In genomic region chr4:77146426-77147399, GRCh38 we compare ENCODE assay signal across 11 cellular contexts. TPM values are rescaled to one million over a fixed set of nuclear protein-coding genes. Genes with fewer than 3 reads are reported as not detected.
DNase-seq lines count a peak whose midpoint lies in the region; ATAC-seq and TF ChIP-seq lines count a peak whose summit lies in the region.
"Had no signal": no experiment of that assay in that cellular context is flagged by ENCODE, and none has a peak within 500 bp of the region (broad histone marks: within the 10 kb centered on the region; RNA-seq: fewer than 3 reads in every experiment).

No MANE protein-coding gene starts in this region.

- TF ChIP-seq POLR2A in body of pancreas (IDR thresholded peaks at IDR 0.05), result no peak

- H3K27ac Mint-ChIP-seq in Calu3 (ENCODE audit: unreplicated experiment), result no peak overlapping the region

- H3K4me1 ChIP-seq in DOHH2 (ENCODE audit: control insufficient read depth, low read length) (peaks cover 57% of the 10 kb centered on the region), Loucy (ENCODE audit: insufficient read depth, low read length, poor library complexity, severe bottlenecking) (peaks cover 28% of the 10 kb centered on the region), body of pancreas (peaks cover 34% of the 10 kb centered on the region), parathyroid adenoma (peaks cover 15% of the 10 kb centered on the region)
- H3K4me1 ChIP-seq: upper lobe of left lung had no signal

- TF ChIP-seq CTCF in DOHH2 (IDR thresholded peaks at IDR 0.05; ENCODE audit: low read depth, low read length, poor library complexity, severe bottlenecking) (no peak), Loucy (conservative IDR thresholded peaks at IDR 0.05; ENCODE audit: low read length) (no peak), body of pancreas (IDR thresholded peaks at IDR 0.05) (no peak), parathyroid adenoma (IDR thresholded peaks at IDR 0.05) (no peak), Calu3 (IDR thresholded peaks at IDR 0.05; ENCODE audit: unreplicated experiment) (no peak)

- no peak overlapping the region for H3K4me3 Mint-ChIP-seq in Calu3 (ENCODE audit: low read depth, unreplicated experiment)

- CTCF ChIA-PET in Calu3 (lab: Charles Lee), result no interaction called here

- H3K4me3 ChIP-seq in DOHH2 (ENCODE audit: low read length), result peak overlapping the region; percentile 36
- H3K4me3 ChIP-seq in Loucy (ENCODE audit: low read length, poor library complexity, severe bottlenecking), result peak overlapping the region; percentile 39
- H3K4me3 ChIP-seq in body of pancreas, result no peak overlapping the region
- H3K4me3 ChIP-seq in parathyroid adenoma (ENCODE audit: low read depth, low read length), result no peak overlapping the region
- H3K4me3 ChIP-seq: GM12878, upper lobe of left lung had no signal

- no peaks in the 10 kb centered on the region for H3K79me2 ChIP-seq in DOHH2 (ENCODE audit: control insufficient read depth, low read length)
- H3K79me2 ChIP-seq in Loucy (ENCODE audit: insufficient read depth, low read length), result no peaks in the 10 kb centered on the region
- no peaks in the 10 kb centered on the region for H3K79me2 ChIP-seq in parathyroid adenoma

- no peaks in the 10 kb centered on the region for H3K9me3 Mint-ChIP-seq in Calu3 (ENCODE audit: low read depth, unreplicated experiment)

- no peak for DNase-seq in body of pancreas
- no peak for DNase-seq in Calu3
- DNase-seq in DMS114 treated with DMSO at 0.1 percent for 48 hours (lab: John Stamatoyannopoulos, UW; ENCODE audit: unreplicated experiment), result no peak
- DNase-seq in NCI-H1694 treated with DMSO at 0.1 percent for 48 hours (lab: John Stamatoyannopoulos, UW), result no peak
- DNase-seq: NCI-H1105 treated with DMSO at 0.1 percent for 48 hours, upper lobe of left lung had no signal

- H4K20me1 ChIP-seq in DOHH2 (ENCODE audit: control insufficient read depth, insufficient read depth, low read depth, low read length) (no peaks in the 10 kb centered on the region), Loucy (ENCODE audit: insufficient read depth, low read length, poor library complexity, severe bottlenecking) (no peaks in the 10 kb centered on the region)

- no peaks in the 10 kb centered on the region for H3K36me3 Mint-ChIP-seq in Calu3 (ENCODE audit: insufficient read depth, unreplicated experiment)

- H3K4me2 ChIP-seq in DOHH2 (ENCODE audit: low read length), result peak overlapping the region; percentile 53
- peak overlapping the region; percentile 69 for H3K4me2 ChIP-seq in Loucy (ENCODE audit: low read depth, low read length, poor library complexity, severe bottlenecking)
- peak overlapping the region; percentile 3 for H3K4me2 ChIP-seq in parathyroid adenoma (ENCODE audit: low read length)

- intact Hi-C loops in body of pancreas (cut with DNase I), result no loop called here
- intact Hi-C loops in Calu3 (cut with micrococcal nuclease; ENCODE audit: unreplicated experiment), result loop anchor here (5.0 kb wide), 1 partner anchor 49 kb away; no protein-coding TSS in a partner anchor

- no peaks in the 10 kb centered on the region for H3K27me3 Mint-ChIP-seq in Calu3 (ENCODE audit: unreplicated experiment)

- H3K36me3 ChIP-seq in DOHH2 (ENCODE audit: control insufficient read depth, low read length) (peaks cover 7% of the 10 kb centered on the region; the same call in 1 of the 2 replicates), Loucy (ENCODE audit: insufficient read depth, low read length) (no peaks in the 10 kb centered on the region), body of pancreas (replicated peaks in 1 of 2; ENCODE audit: insufficient read depth in 1 of 2, low read depth in 2 of 2) (no peaks in the 10 kb centered on the region), parathyroid adenoma (ENCODE audit: control insufficient read depth, insufficient read depth, low read length) (no peaks in the 10 kb centered on the region)
- H3K36me3 ChIP-seq: upper lobe of left lung had no signal

- H3K9me2 ChIP-seq in DOHH2 (replicated peaks; ENCODE audit: control insufficient read depth, low read length), result no peaks in the 10 kb centered on the region
- no peaks in the 10 kb centered on the region for H3K9me2 ChIP-seq in Loucy (replicated peaks; ENCODE audit: low read depth, low read length)

- H3F3A ChIP-seq in DOHH2 (ENCODE audit: control insufficient read depth, insufficient read depth) (peaks cover 5% of the 10 kb centered on the region; the same call in 1 of the 2 replicates), Loucy (ENCODE audit: low read depth) (peaks cover 11% of the 10 kb centered on the region)

- H3K27ac ChIP-seq in DOHH2 (ENCODE audit: low read depth, low read length) (peak overlapping the region; percentile 51), body of pancreas (peak overlapping the region in 3 of 4 donors; percentile 15 to 62 (median 28)), parathyroid adenoma (peak overlapping the region; percentile 63)
- H3K27ac ChIP-seq: upper lobe of left lung had no signal

- H3K9me3 ChIP-seq in DOHH2 (ENCODE audit: control insufficient read depth, insufficient read depth, low read length) (no peaks in the 10 kb centered on the region), Loucy (ENCODE audit: insufficient read depth, low read depth, low read length) (no peaks in the 10 kb centered on the region), body of pancreas (no peaks in the 10 kb centered on the region), parathyroid adenoma (ENCODE audit: control insufficient read depth, low read length) (no peaks in the 10 kb centered on the region)
- H3K9me3 ChIP-seq: upper lobe of left lung had no signal

- H3K9ac ChIP-seq in Loucy (ENCODE audit: low read depth, low read length, poor library complexity, severe bottlenecking) (peak overlapping the region; percentile 50), parathyroid adenoma (no peak overlapping the region)

- no TSS peak for BruUV-seq in Calu3 (replicated peaks; lab: Mats Ljungman, UMichigan)

- peak overlapping the region; percentile 44 for H2AFZ ChIP-seq in Loucy (ENCODE audit: low read length)
- peak overlapping the region; percentile 72 for H2AFZ ChIP-seq in parathyroid adenoma

- ATAC-seq in body of pancreas (peak; percentile 60), HG03460 (IDR thresholded peaks at IDR 0.05; ENCODE audit: unreplicated experiment) (no peak)
- ATAC-seq: GM12878 had no signal

- no peaks in the 10 kb centered on the region for H3K27me3 ChIP-seq in DOHH2 (ENCODE audit: control insufficient read depth, low read length)
- no peaks in the 10 kb centered on the region for H3K27me3 ChIP-seq in Loucy (ENCODE audit: insufficient read depth, low read length, poor library complexity, severe bottlenecking)
- no peaks in the 10 kb centered on the region for H3K27me3 ChIP-seq in body of pancreas
- H3K27me3 ChIP-seq in parathyroid adenoma (ENCODE audit: control insufficient read depth, insufficient read depth, low read length), result no peaks in the 10 kb centered on the region
- H3K27me3 ChIP-seq: upper lobe of left lung had no signal

- H3K4me1 Mint-ChIP-seq in Calu3 (ENCODE audit: low read depth, unreplicated experiment), result peaks cover 8% of the 10 kb centered on the region

- WGBS in body of pancreas, 2 donors, result 33 to 36% methylated on average over 5 of the region's 5 CpGs

RNA-seq across cellular contexts. Expression of gene CCNG2, which starts 10.3 kb away (rescaled TPM):
- total RNA-seq in body of pancreas, result 10 to 100 TPM; 13.5 to 13.7 TPM
- total RNA-seq in Calu3 (2022), result 25.2 and 26.1 TPM in 2 replicates

Comparison
In these comparisons a context has a peak if more than half of its experiments do, and no peak if none do; other contexts are left out.
1. H3K4me2 ChIP-seq: peak in every context shown above with its lines; median percentile 69 in Loucy; 53 in DOHH2; 3 in parathyroid adenoma.
2. H3K4me3 ChIP-seq: peak in DOHH2 (single experiment) and Loucy (single experiment); none in body of pancreas (0 of 2) and parathyroid adenoma (single experiment).
3. Peak in every context shown above with its lines, with median percentiles within 50 percentile points of each other: H3K27ac ChIP-seq.